Comparison of ENCODE assay signal across 18 cellular contexts in genomic region chr5:6492934-6493333, GRCh38. TPM values are rescaled to one million over a fixed set of nuclear protein-coding genes. Genes with fewer than 3 reads are reported as not detected.
DNase-seq lines count a peak whose midpoint lies in the region; ATAC-seq and FAIRE-seq lines count a peak whose summit lies in the region.
"Had no signal": no experiment of that assay in that cellular context is flagged by ENCODE, and none has a peak within 500 bp of the region (broad histone marks: within the 10 kb centered on the region; RNA-seq: fewer than 3 reads in every experiment).

No MANE protein-coding gene starts in this region.

- H3K27me3 ChIP-seq in MG63 = no peaks in the 10 kb centered on the region
- H3K27me3 ChIP-seq: breast epithelium, pancreas, SJSA1 had no signal

- no peak for FAIRE-seq in urothelium cell line (lab: Jason Lieb, UNC)
- FAIRE-seq in RCC 7860 (lab: Jason Lieb, UNC) = no peak
- FAIRE-seq: A204.1, islet of Langerhans, K562, pancreas had no signal

- peak; percentile 36 for DNase-seq in activated CD8-positive, alpha-beta memory T cell treated with anti-CD3 and anti-CD28 coated beads, Interleukin-2, amount 50 U/mL, for 48 hours
- DNase-seq in activated CD8-positive, alpha-beta memory T cell treated with anti-CD3 and anti-CD28 coated beads, Interleukin-2, amount 50 U/mL, for 4 hours = no peak
- DNase-seq in LHCN-M2 (ENCODE audit: low read depth) (peak; percentile 3), urothelium cell line (ENCODE audit: low spot score) (peak; percentile 38), RCC 7860 (ENCODE audit: low spot score) (no peak), MG63 (no peak), Ammon's horn (ENCODE audit: low spot score) (no peak)
- DNase-seq: activated CD8-positive, alpha-beta T cell treated with anti-CD3 and anti-CD28 coated beads for 36 hours; activated naive CD4-positive, alpha-beta T cell treated with anti-CD3 and anti-CD28 coated beads for 36 hours; GOT3; NCI-H1930; pancreas had no signal

- H3K9me3 ChIP-seq in MG63 = no peaks in the 10 kb centered on the region
- H3K9me3 ChIP-seq: breast epithelium, pancreas, SJSA1 had no signal

- H3K36me3 ChIP-seq in MG63 = no peaks in the 10 kb centered on the region
- H3K36me3 ChIP-seq: breast epithelium, pancreas, SJSA1 had no signal

- H3K4me3 ChIP-seq in MG63 = no peak overlapping the region
- H3K4me3 ChIP-seq: breast epithelium, K562, pancreas, SJSA1 had no signal

- ATAC-seq in HG02852 (IDR thresholded peaks at IDR 0.05; ENCODE audit: unreplicated experiment) = peak; percentile 29
- ATAC-seq: activated CD8-positive, alpha-beta T cell treated with anti-CD3 and anti-CD28 coated beads for 36 hours; K562; pancreas had no signal

RNA-seq across cellular contexts. Expression of gene UBE2QL1, which starts 44.3 kb away (rescaled TPM):
- not detected in 2 replicates for total RNA-seq in LHCN-M2 (2014; rRNA removed)
- polyA plus RNA-seq in LHCN-M2 (2012) = not detected
- total RNA-seq in MG63 (2014; rRNA removed; shearing (Covaris generic); ENCODE audit: low replicate concordance) = not detected in 2 replicates
- total RNA-seq: activated CD8-positive, alpha-beta T cell treated with anti-CD3 and anti-CD28 coated beads for 36 hours; activated naive CD4-positive, alpha-beta T cell treated with anti-CD3 and anti-CD28 coated beads for 36 hours; K562; SJSA1 had no signal
- polyA plus RNA-seq: K562 had no signal

Comparison
In these comparisons a context has a peak if more than half of its experiments do, and no peak if none do; other contexts are left out.
1. DNase-seq: peak in activated CD8-positive, alpha-beta memory T cell treated with anti-CD3 and anti-CD28 coated beads, Interleukin-2, amount 50 U/mL, for 48 hours (single experiment), LHCN-M2 (single experiment) and urothelium cell line (single experiment); none in activated CD8-positive, alpha-beta memory T cell treated with anti-CD3 and anti-CD28 coated beads, Interleukin-2, amount 50 U/mL, for 4 hours (single experiment), RCC 7860 (single experiment), MG63 (single experiment) and Ammon's horn (single experiment).